1 cellular context compared by ENCODE assay signal in the genomic region with DNA sequence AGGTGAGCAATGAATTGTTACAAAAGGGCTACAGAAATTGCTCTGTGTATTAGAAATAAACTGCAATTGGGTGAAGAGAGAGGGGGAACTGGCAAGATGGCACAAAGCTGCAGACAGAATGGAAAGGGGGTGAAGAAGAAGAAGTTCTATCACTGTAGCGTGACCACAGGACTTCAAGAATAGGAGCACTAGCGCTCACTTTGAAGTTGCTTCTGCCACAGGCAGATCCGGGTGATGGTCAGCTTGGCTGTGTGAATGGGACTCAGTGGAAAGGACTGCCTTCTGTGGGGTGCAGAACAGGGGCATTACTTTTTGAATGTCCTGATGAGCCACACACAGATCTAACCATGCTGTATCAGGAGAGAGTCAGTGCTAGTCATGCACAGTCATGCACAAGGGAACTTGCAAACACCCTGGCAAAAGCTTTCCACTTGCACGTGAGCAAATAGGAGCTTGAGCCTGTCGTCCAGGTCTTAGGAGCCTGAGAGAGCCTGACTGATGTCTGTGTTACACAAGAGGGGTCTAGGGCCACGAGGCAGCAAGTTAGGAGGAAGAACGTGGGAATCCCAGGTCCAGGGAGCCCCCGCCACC.
TF ChIP-seq lines count a peak whose summit lies in the region.

No MANE protein-coding gene starts in this region.

TF ChIP-seq in K562, 482 proteins besides CTCF, POLR2A, EP300 and RAD21 (continued from another document):
- TF ChIP-seq, protein P1, sequence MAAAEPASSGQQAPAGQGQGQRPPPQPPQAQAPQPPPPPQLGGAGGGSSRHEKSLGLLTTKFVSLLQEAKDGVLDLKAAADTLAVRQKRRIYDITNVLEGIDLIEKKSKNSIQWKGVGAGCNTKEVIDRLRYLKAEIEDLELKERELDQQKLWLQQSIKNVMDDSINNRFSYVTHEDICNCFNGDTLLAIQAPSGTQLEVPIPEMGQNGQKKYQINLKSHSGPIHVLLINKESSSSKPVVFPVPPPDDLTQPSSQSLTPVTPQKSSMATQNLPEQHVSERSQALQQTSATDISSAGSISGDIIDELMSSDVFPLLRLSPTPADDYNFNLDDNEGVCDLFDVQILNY (CRISPR knock-in tag; IDR thresholded peaks at IDR 0.05) = no peak
- peak; percentile 51; the same call in 1 of the 2 replicates for TF ChIP-seq DPF2 (IDR thresholded peaks at IDR 0.05)
- TF ChIP-seq ZBTB17 (CRISPR knock-in tag; IDR thresholded peaks at IDR 0.05) = peak; percentile 59; the same call in 1 of the 2 replicates
- no peak for TF ChIP-seq IFI16 (CRISPR knock-in tag; IDR thresholded peaks at IDR 0.05)
- TF ChIP-seq CCAR2 (IDR thresholded peaks at IDR 0.05; ENCODE audit: low read depth, low read length) = no peak
- 0 out of 2 replicates have a peak, but pooled peaks have one; percentile 60 for TF ChIP-seq NFXL1 (CRISPR knock-in tag; IDR thresholded peaks at IDR 0.05)
- no peak for TF ChIP-seq FOXJ2 (tag; IDR thresholded peaks at IDR 0.05)
- TF ChIP-seq CAMTA2 (CRISPR knock-in tag; conservative IDR thresholded peaks at IDR 0.05) = no peak
- no peak for TF ChIP-seq SAFB (IDR thresholded peaks at IDR 0.05; ENCODE audit: borderline replicate concordance, low read depth, low read length)
- TF ChIP-seq, protein P2, sequence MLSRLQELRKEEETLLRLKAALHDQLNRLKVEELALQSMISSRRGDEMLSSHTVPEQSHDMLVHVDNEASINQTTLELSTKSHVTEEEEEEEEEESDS (CRISPR knock-in tag; IDR thresholded peaks at IDR 0.05) = no peak
- no peak for TF ChIP-seq JUND (IDR thresholded peaks at IDR 0.05; ENCODE audit: borderline replicate concordance, low read depth, low read length)
- TF ChIP-seq JUND (tag; IDR thresholded peaks at IDR 0.05; ENCODE audit: borderline replicate concordance, low read depth, low read length) = peak; percentile 40; the same call in 1 of the 3 replicates
- TF ChIP-seq FUS (optimal IDR thresholded peaks at IDR 0.05; ENCODE audit: low read depth, low read length) = no peak
- TF ChIP-seq, protein P3, sequence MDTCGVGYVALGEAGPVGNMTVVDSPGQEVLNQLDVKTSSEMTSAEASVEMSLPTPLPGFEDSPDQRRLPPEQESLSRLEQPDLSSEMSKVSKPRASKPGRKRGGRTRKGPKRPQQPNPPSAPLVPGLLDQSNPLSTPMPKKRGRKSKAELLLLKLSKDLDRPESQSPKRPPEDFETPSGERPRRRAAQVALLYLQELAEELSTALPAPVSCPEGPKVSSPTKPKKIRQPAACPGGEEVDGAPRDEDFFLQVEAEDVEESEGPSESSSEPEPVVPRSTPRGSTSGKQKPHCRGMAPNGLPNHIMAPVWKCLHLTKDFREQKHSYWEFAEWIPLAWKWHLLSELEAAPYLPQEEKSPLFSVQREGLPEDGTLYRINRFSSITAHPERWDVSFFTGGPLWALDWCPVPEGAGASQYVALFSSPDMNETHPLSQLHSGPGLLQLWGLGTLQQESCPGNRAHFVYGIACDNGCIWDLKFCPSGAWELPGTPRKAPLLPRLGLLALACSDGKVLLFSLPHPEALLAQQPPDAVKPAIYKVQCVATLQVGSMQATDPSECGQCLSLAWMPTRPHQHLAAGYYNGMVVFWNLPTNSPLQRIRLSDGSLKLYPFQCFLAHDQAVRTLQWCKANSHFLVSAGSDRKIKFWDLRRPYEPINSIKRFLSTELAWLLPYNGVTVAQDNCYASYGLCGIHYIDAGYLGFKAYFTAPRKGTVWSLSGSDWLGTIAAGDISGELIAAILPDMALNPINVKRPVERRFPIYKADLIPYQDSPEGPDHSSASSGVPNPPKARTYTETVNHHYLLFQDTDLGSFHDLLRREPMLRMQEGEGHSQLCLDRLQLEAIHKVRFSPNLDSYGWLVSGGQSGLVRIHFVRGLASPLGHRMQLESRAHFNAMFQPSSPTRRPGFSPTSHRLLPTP (IDR thresholded peaks at IDR 0.05; ENCODE audit: borderline replicate concordance, extremely low read depth, insufficient read length) = no peak
- TF ChIP-seq ZBTB1 (CRISPR knock-in tag; IDR thresholded peaks at IDR 0.05; ENCODE audit: borderline replicate concordance, low read depth) = no peak
- TF ChIP-seq, protein P4, sequence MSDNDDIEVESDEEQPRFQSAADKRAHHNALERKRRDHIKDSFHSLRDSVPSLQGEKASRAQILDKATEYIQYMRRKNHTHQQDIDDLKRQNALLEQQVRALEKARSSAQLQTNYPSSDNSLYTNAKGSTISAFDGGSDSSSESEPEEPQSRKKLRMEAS (CRISPR knock-in tag; IDR thresholded peaks at IDR 0.05) = peak; percentile 37; the same call in 1 of the 2 replicates
- TF ChIP-seq MAZ (CRISPR knock-in tag; conservative IDR thresholded peaks at IDR 0.05 in 1 of 2, IDR thresholded peaks at IDR 0.05 in 1 of 2) = peak in 1 of 2 experiments; percentile 24; a peak in 1 of 4 replicates
- TF ChIP-seq, protein P5, sequence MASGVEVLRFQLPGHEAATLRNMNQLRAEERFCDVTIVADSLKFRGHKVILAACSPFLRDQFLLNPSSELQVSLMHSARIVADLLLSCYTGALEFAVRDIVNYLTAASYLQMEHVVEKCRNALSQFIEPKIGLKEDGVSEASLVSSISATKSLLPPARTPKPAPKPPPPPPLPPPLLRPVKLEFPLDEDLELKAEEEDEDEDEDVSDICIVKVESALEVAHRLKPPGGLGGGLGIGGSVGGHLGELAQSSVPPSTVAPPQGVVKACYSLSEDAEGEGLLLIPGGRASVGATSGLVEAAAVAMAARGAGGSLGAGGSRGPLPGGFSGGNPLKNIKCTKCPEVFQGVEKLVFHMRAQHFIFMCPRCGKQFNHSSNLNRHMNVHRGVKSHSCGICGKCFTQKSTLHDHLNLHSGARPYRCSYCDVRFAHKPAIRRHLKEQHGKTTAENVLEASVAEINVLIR (CRISPR knock-in tag; IDR thresholded peaks at IDR 0.05) = 0 out of 2 replicates have a peak, but pooled peaks have one; percentile 16
- TF ChIP-seq ZNF316 (IDR thresholded peaks at IDR 0.05) = peak; percentile 73
- peak; percentile 59; the same call in 1 of the 2 replicates for TF ChIP-seq SP1 (CRISPR knock-in tag; IDR thresholded peaks at IDR 0.05)
- no peak for TF ChIP-seq RBM34 (IDR thresholded peaks at IDR 0.05; ENCODE audit: borderline replicate concordance, insufficient read depth, low read length)
- TF ChIP-seq CHCHD3 (CRISPR knock-in tag; IDR thresholded peaks at IDR 0.05) = no peak
- TF ChIP-seq, protein P6, sequence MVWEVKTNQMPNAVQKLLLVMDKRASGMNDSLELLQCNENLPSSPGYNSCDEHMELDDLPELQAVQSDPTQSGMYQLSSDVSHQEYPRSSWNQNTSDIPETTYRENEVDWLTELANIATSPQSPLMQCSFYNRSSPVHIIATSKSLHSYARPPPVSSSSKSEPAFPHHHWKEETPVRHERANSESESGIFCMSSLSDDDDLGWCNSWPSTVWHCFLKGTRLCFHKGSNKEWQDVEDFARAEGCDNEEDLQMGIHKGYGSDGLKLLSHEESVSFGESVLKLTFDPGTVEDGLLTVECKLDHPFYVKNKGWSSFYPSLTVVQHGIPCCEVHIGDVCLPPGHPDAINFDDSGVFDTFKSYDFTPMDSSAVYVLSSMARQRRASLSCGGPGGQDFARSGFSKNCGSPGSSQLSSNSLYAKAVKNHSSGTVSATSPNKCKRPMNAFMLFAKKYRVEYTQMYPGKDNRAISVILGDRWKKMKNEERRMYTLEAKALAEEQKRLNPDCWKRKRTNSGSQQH (CRISPR knock-in tag; IDR thresholded peaks at IDR 0.05) = no peak
- peak; percentile 68 for TF ChIP-seq C11orf30 (IDR thresholded peaks at IDR 0.05; ENCODE audit: low read depth)
- TF ChIP-seq HDAC1 (IDR thresholded peaks at IDR 0.05) = peak in 1 of 2 experiments; percentile 19; a peak in 1 of 4 replicates
- TF ChIP-seq, protein P7, sequence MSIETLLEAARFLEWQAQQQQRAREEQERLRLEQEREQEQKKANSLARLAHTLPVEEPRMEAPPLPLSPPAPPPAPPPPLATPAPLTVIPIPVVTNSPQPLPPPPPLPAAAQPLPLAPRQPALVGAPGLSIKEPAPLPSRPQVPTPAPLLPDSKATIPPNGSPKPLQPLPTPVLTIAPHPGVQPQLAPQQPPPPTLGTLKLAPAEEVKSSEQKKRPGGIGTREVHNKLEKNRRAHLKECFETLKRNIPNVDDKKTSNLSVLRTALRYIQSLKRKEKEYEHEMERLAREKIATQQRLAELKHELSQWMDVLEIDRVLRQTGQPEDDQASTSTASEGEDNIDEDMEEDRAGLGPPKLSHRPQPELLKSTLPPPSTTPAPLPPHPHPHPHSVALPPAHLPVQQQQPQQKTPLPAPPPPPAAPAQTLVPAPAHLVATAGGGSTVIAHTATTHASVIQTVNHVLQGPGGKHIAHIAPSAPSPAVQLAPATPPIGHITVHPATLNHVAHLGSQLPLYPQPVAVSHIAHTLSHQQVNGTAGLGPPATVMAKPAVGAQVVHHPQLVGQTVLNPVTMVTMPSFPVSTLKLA (conservative IDR thresholded peaks at IDR 0.05) = peak in 1 of 2 experiments; percentile 1; a peak in 1 of 4 replicates
- peak; percentile 83 for TF ChIP-seq MAFG (tag; conservative IDR thresholded peaks at IDR 0.05)
- no peak for TF ChIP-seq ZNF140 (CRISPR knock-in tag; IDR thresholded peaks at IDR 0.05)
- no peak for TF ChIP-seq SNIP1 (IDR thresholded peaks at IDR 0.05; ENCODE audit: low read depth)
TF ChIP-seq in K562: peak in this region for 23.
